Comparison of ENCODE assay signal across 18 cellular contexts in the genomic region with DNA sequence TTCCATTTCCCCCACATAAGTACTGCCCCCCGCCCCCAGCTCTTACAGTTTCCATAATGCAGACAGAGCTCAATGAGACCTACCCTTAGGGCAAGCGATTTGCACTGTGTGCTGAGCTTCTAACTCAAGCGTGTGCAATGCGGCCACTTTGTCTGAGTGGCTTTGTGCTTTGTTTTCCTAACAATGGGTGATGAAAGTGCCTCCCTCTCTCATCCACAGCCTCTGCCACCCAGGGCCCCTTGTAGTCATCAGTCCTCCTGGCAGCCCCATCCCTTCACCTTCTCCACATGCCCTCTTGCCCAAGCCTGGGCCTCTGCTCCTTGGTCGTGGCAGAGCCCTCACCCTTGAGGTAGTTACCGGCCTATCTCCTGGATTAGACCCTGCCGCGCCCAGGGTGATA. TPM values are rescaled to one million over a fixed set of nuclear protein-coding genes. Genes with fewer than 3 reads are reported as not detected.
DNase-seq lines count a peak whose midpoint lies in the region; ATAC-seq and TF ChIP-seq lines count a peak whose summit lies in the region.
"Had no signal": no experiment of that assay in that cellular context is flagged by ENCODE, and none has a peak within 500 bp of the region (broad histone marks: within the 10 kb centered on the region; RNA-seq: fewer than 3 reads in every experiment).

No MANE protein-coding gene starts in this region.

- H3K36me3 ChIP-seq in mucosa of descending colon (ENCODE audit: low read depth), result no peaks in the 10 kb centered on the region
- H3K36me3 ChIP-seq in PC-9 (ENCODE audit: low read depth), result no peaks in the 10 kb centered on the region
- H3K36me3 ChIP-seq: right lobe of liver had no signal

- no peak for TF ChIP-seq CTCF in mucosa of descending colon (IDR thresholded peaks at IDR 0.05)
- no peak for TF ChIP-seq CTCF in PC-9 (conservative IDR thresholded peaks at IDR 0.05)

- H3K9me2 ChIP-seq in PC-9 (ENCODE audit: insufficient read depth), result no peaks in the 10 kb centered on the region

- H3K4me1 ChIP-seq in mucosa of descending colon (ENCODE audit: low read depth) (peaks cover 23% of the 10 kb centered on the region), PC-9 (replicated peaks; ENCODE audit: insufficient read depth) (peaks cover 21% of the 10 kb centered on the region)

- BruUV-seq in PC-9 (replicated peaks; lab: Mats Ljungman, UMichigan), result no TSS peak

- ATAC-seq in activated CD8-positive, alpha-beta memory T cell treated with anti-CD3 and anti-CD28 coated beads, Interleukin-2, amount 10 ng/mL, durations not matched to agents 7 days and 5 days, result peak; percentile 13
- peak; percentile 26 for ATAC-seq in mucosa of descending colon
- ATAC-seq in GM18858 (IDR thresholded peaks at IDR 0.05; ENCODE audit: unreplicated experiment), result no peak
- ATAC-seq: activated CD4-positive, CD25-positive, alpha-beta regulatory T cell treated with anti-CD3 and anti-CD28 coated beads, Interleukin-2, amount 50 U/mL, for 24 hours; right lobe of liver had no signal

- DNase-seq in activated CD8-positive, alpha-beta memory T cell treated with anti-CD3 and anti-CD28 coated beads, Interleukin-2, amount 10 ng/mL, durations not matched to agents 7 days and 5 days, result no peak
- no peak for DNase-seq in activated CD8-positive, alpha-beta memory T cell treated with anti-CD3 and anti-CD28 coated beads for 24 hours
- DNase-seq in amygdala (lab: John Stamatoyannopoulos, UW) (peak in 50 of 56 donors; percentile 11 to 86 (median 60)), mucosa of descending colon (no peak), substantia nigra (lab: John Stamatoyannopoulos, UW) (peak in 48 of 49 donors; percentile 23 to 89 (median 68)), NCI-H2171 (lab: John Stamatoyannopoulos, UW) (no peak), PC-9 (no peak)
- DNase-seq: ACHN; aorta; GDM1; MV-4-11; naive B cell; NCI-H446; right lobe of liver; stimulated activated CD4-positive, alpha-beta T cell treated with anti-CD3 and anti-CD28 coated beads, Interleukin-2, amount 100 ng/mL, for 48 hours had no signal

- no peak overlapping the region for H3K4me2 ChIP-seq in PC-9

- POLR2A ChIA-PET in PC-9 (lab: Charles Lee; ENCODE audit: unreplicated experiment), result no interaction called here

- H3K27me3 ChIP-seq in PC-9 (ENCODE audit: insufficient read depth, low read depth), result no peaks in the 10 kb centered on the region
- H3K27me3 ChIP-seq: right lobe of liver had no signal

- H3K36me3 Mint-ChIP-seq in activated CD8-positive, alpha-beta memory T cell treated with anti-CD3 and anti-CD28 coated beads, Interleukin-2, amount 10 ng/mL, durations not matched to agents 7 days and 5 days, result peaks cover 7% of the 10 kb centered on the region
- H3K36me3 Mint-ChIP-seq: naive B cell had no signal

- H3K27me3 Mint-ChIP-seq in activated CD8-positive, alpha-beta memory T cell treated with anti-CD3 and anti-CD28 coated beads, Interleukin-2, amount 10 ng/mL, durations not matched to agents 7 days and 5 days, result no peaks in the 10 kb centered on the region
- H3K27me3 Mint-ChIP-seq: naive B cell had no signal

- H2AFZ ChIP-seq in PC-9, result no peak overlapping the region

- H3K9me3 Mint-ChIP-seq in activated CD8-positive, alpha-beta memory T cell treated with anti-CD3 and anti-CD28 coated beads, Interleukin-2, amount 10 ng/mL, durations not matched to agents 7 days and 5 days (ENCODE audit: low read depth), result no peaks in the 10 kb centered on the region
- H3K9me3 Mint-ChIP-seq: naive B cell had no signal

- H3K27ac Mint-ChIP-seq in activated CD8-positive, alpha-beta memory T cell treated with anti-CD3 and anti-CD28 coated beads, Interleukin-2, amount 10 ng/mL, durations not matched to agents 7 days and 5 days, result peak overlapping the region; percentile 81

- H3K4me3 Mint-ChIP-seq in activated CD8-positive, alpha-beta memory T cell treated with anti-CD3 and anti-CD28 coated beads, Interleukin-2, amount 10 ng/mL, durations not matched to agents 7 days and 5 days, result peak overlapping the region; percentile 65

- peaks cover 68% of the 10 kb centered on the region for H3K4me1 Mint-ChIP-seq in activated CD8-positive, alpha-beta memory T cell treated with anti-CD3 and anti-CD28 coated beads, Interleukin-2, amount 10 ng/mL, durations not matched to agents 7 days and 5 days

- H4K20me1 ChIP-seq in PC-9 (ENCODE audit: insufficient read depth), result no peaks in the 10 kb centered on the region

- H3K27ac ChIP-seq in substantia nigra (ENCODE audit: low read depth, low read length, poor library complexity, severe bottlenecking) (peak overlapping the region; percentile 89), PC-9 (no peak overlapping the region)
- H3K27ac ChIP-seq: coronary artery had no signal

- H3K79me2 ChIP-seq in PC-9 (ENCODE audit: low read depth), result no peaks in the 10 kb centered on the region

- CTCF ChIA-PET in activated CD8-positive, alpha-beta memory T cell treated with anti-CD3 and anti-CD28 coated beads, Interleukin-2, amount 10 ng/mL, durations not matched to agents 7 days and 5 days (lab: Charles Lee), result interaction anchor here (0.5 to 4.8 kb wide), 13 partner anchors 10 to 419 kb away, joined by 3 to 37 read pairs (median 3); a partner anchor contains a TSS
- CTCF ChIA-PET in PC-9 (lab: Charles Lee), result interaction anchor here (1.4 kb wide), 1 partner anchor 83 kb away, joined by 4 read pairs; no protein-coding TSS in a partner anchor

- H3F3A ChIP-seq in PC-9 (ENCODE audit: insufficient read depth, low read depth), result no peaks in the 10 kb centered on the region

- intact Hi-C loops in mucosa of descending colon (cut with DNase I, micrococcal nuclease), result no loop called here
- intact Hi-C loops in PC-9 (cut with micrococcal nuclease; ENCODE audit: unreplicated experiment), result no loop called here

- no peak overlapping the region for H3K4me3 ChIP-seq in mucosa of descending colon
- H3K4me3 ChIP-seq in PC-9, result no peak overlapping the region
- H3K4me3 ChIP-seq: coronary artery, right lobe of liver had no signal

- H3K9me3 ChIP-seq in mucosa of descending colon (no peaks in the 10 kb centered on the region), PC-9 (ENCODE audit: insufficient read depth, low read depth) (no peaks in the 10 kb centered on the region)
- H3K9me3 ChIP-seq: right lobe of liver had no signal

RNA-seq across cellular contexts. Expression of a gene that starts 17.2 kb away (rescaled TPM):
- 10 to 100 TPM; 14.1 to 15.0 TPM for total RNA-seq in activated CD8-positive, alpha-beta memory T cell treated with anti-CD3 and anti-CD28 coated beads, Interleukin-2, amount 10 ng/mL, durations not matched to agents 7 days and 5 days
- total RNA-seq in mucosa of descending colon (10 to 100 TPM; 32.0 to 82.0 (median 35.5) TPM), PC-9 (2021) (11.0 and 19.6 TPM in 2 replicates)

Comparison
In these comparisons a context has a peak if more than half of its experiments do, and no peak if none do; other contexts are left out.
1. DNase-seq: peak in amygdala (50 of 56) and substantia nigra (48 of 49); none in activated CD8-positive, alpha-beta memory T cell treated with anti-CD3 and anti-CD28 coated beads, Interleukin-2, amount 10 ng/mL, durations not matched to agents 7 days and 5 days (single experiment), activated CD8-positive, alpha-beta memory T cell treated with anti-CD3 and anti-CD28 coated beads for 24 hours (single experiment), mucosa of descending colon (0 of 3), NCI-H2171 (single experiment) and PC-9 (0 of 2).